Comparison of ENCODE assay signal across 1 cellular context in genomic region chr2:152717242-152718046, GRCh38.
TF ChIP-seq lines count a peak whose summit lies in the region.

Gene PRPF40A, minus strand, starts transcription at chr2:152717461. Its CDS starts 22 bp downstream, at chr2:152717439.

TF ChIP-seq in K562, 482 proteins besides CTCF, POLR2A, EP300 and RAD21 (continued from another document and continues in another):
- TF ChIP-seq SFPQ (IDR thresholded peaks at IDR 0.05; ENCODE audit: low read depth, low read length) (no peak), ZNF77 (CRISPR knock-in tag; IDR thresholded peaks at IDR 0.05) (no peak), ZNF778 (CRISPR knock-in tag; IDR thresholded peaks at IDR 0.05) (no peak), KLF10 (CRISPR knock-in tag; IDR thresholded peaks at IDR 0.05) (no peak), SRSF7 (optimal IDR thresholded peaks at IDR 0.05; ENCODE audit: low read depth, low read length) (no peak), CCNT2 (IDR thresholded peaks at IDR 0.05; ENCODE audit: borderline replicate concordance, extremely low read depth, insufficient read length, low read depth, low read length) (peak; percentile 59), NFE2 (IDR thresholded peaks at IDR 0.05; ENCODE audit: low read depth) (no peak), ZKSCAN8 (CRISPR knock-in tag; IDR thresholded peaks at IDR 0.05) (no peak), PTBP1 (IDR thresholded peaks at IDR 0.05; ENCODE audit: low read depth, low read length) (no peak), EP400 (IDR thresholded peaks at IDR 0.05) (peak; percentile 96), ELF4 (CRISPR knock-in tag; IDR thresholded peaks at IDR 0.05) (no peak), PHTF2 (CRISPR knock-in tag; IDR thresholded peaks at IDR 0.05) (no peak), ZNF121 (CRISPR knock-in tag; conservative IDR thresholded peaks at IDR 0.05) (no peak), NR4A1 (CRISPR knock-in tag; IDR thresholded peaks at IDR 0.05) (no peak), NR4A1 (tag; IDR thresholded peaks at IDR 0.05) (no peak), ZNF347 (CRISPR knock-in tag; IDR thresholded peaks at IDR 0.05; ENCODE audit: low read depth) (no peak), HDAC1 (IDR thresholded peaks at IDR 0.05) (peak in 1 of 2 experiments; percentile 8; a peak in 1 of 4 replicates), JUNB (CRISPR knock-in tag; conservative IDR thresholded peaks at IDR 0.05) (no peak), CHD7 (IDR thresholded peaks at IDR 0.05; ENCODE audit: low read depth, low read length) (no peak), HMGXB4 (CRISPR knock-in tag; IDR thresholded peaks at IDR 0.05) (no peak), CHD1 (IDR thresholded peaks at IDR 0.05; ENCODE audit: low read length) (peak; percentile 19), RBM22 (IDR thresholded peaks at IDR 0.05; ENCODE audit: low read depth, low read length, poor library complexity, severe bottlenecking) (no peak), HNRNPK (IDR thresholded peaks at IDR 0.05; ENCODE audit: low read depth, low read length, poor library complexity, severe bottlenecking) (no peak), ZNF592 (IDR thresholded peaks at IDR 0.05) (no peak), NCOR1 (IDR thresholded peaks at IDR 0.05) (no peak), NCOA1 (IDR thresholded peaks at IDR 0.05; ENCODE audit: low read depth) (no peak), TAF7 (tag; IDR thresholded peaks at IDR 0.05) (no peak), HBP1 (CRISPR knock-in tag; IDR thresholded peaks at IDR 0.05) (no peak), ARNT (IDR thresholded peaks at IDR 0.05) (no peak), FOXJ3 (CRISPR knock-in tag; IDR thresholded peaks at IDR 0.05) (no peak), ZNF280B (CRISPR knock-in tag; IDR thresholded peaks at IDR 0.05) (no peak), SRSF1 (IDR thresholded peaks at IDR 0.05; ENCODE audit: low read depth, low read length) (no peak), CREM (IDR thresholded peaks at IDR 0.05; ENCODE audit: low read depth) (peak; percentile 95), MAZ (CRISPR knock-in tag; conservative IDR thresholded peaks at IDR 0.05 in 1 of 2, IDR thresholded peaks at IDR 0.05 in 1 of 2) (peak; percentile 72 to 98; a peak in 3 of 4 replicates), USF2 (CRISPR knock-in tag; IDR thresholded peaks at IDR 0.05) (no peak), ELF1 (tag; IDR thresholded peaks at IDR 0.05) (peak; percentile 3; the same call in 1 of the 2 replicates)
